In the genomic region with DNA sequence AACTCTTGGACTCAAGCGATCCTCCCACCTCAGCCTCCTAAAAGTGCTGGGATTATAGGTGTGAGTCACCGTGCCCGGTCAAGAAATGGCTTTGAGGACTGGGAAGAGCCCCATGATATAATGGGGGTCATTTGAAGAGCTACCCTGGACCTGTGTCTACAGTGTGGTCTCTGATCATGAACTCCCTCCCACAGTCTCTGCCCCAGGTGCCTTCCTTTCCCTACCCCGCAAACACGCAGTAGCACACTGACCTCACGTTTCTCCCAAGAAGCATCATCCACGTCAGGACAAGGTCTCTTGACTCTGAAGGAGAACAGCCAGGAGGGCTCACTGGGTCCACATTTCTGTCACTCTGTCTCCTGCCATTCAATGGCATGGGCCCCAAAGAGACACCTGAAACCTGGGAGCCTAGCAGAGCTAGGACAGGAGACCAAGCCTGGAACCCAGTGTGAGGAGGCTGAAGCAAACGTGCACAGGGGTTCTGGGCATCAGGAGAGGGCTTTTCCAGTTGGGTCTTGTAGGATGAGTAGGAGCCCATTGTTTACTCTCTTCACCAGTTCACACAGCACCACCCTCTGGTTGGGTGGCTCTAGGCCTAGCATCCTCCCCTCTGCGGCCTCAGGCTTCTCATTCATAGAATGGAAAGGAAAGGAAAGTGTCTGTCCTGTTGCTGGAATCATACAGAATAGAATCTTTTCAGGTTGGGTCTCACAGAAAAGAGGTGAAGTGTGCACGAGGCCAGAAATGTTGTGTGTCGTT, we compare ENCODE assay signal across 32 cellular contexts. TPM values are rescaled to one million over a fixed set of nuclear protein-coding genes. Genes with fewer than 3 reads are reported as not detected.
"Had no signal": no experiment of that assay in that cellular context is flagged by ENCODE, and none has a peak within 500 bp of the region (broad histone marks: within the 10 kb centered on the region; RNA-seq: fewer than 3 reads in every experiment).

No MANE protein-coding gene starts in this region.

- H3K4me3 ChIP-seq: ascending aorta, body of pancreas, Peyer's patch, SJSA1 had no signal

- DNase-seq: activated B cell treated with CpG ODN at 0.5 μM for 24 hours; activated CD4-positive, alpha-beta T cell treated with anti-CD3 and anti-CD28 coated beads for 1 hour; activated CD4-positive, alpha-beta T cell treated with anti-CD3 and anti-CD28 coated beads, Interleukin-2, amount 10 ng/mL, durations not matched to agents 24 days and 14 days; activated CD4-positive, alpha-beta T cell treated with anti-CD3 and anti-CD28 coated beads, Interleukin-2, amount 50 U/mL, for 48 hours; activated CD8-positive, alpha-beta memory T cell treated with anti-CD3 and anti-CD28 coated beads, Interleukin-2, amount 10 ng/mL, durations not matched to agents 7 days and 5 days; activated effector memory CD4-positive, alpha-beta T cell treated with Interleukin-2 at 50 U/mL for 16 hours; activated naive CD4-positive, alpha-beta T cell; activated T-cell treated with anti-CD3 and anti-CD28 coated beads, Interleukin-2, amount 50 U/mL, for 24 hours; body of pancreas; central memory CD4-positive, alpha-beta T cell; KG1; NCI-H1092 treated with DMSO at 0.1 percent for 48 hours; NCI-H1417 treated with DMSO at 0.1 percent for 48 hours; NCI-H1694; NCI-H2029; NCI-H2107; NCI-H2171 treated with DMSO at 0.1 percent for 48 hours; NCI-H345; NCI-H510A; NCI-H526 treated with DMSO at 0.1 percent for 48 hours; NCI-H82; NK-92 treated with Interleukin-12 subunit alpha and Interleukin-12 subunit beta, amount 100 ng/mL, for 24 hours; Peyer's patch; SHP77 had no signal

- H3K9me3 ChIP-seq: ascending aorta, body of pancreas, Peyer's patch had no signal

- H3K27ac Mint-ChIP-seq: activated B cell treated with CpG ODN at 0.5 μM for 24 hours; activated CD4-positive, alpha-beta T cell treated with anti-CD3 and anti-CD28 coated beads, Interleukin-2, amount 10 ng/mL, durations not matched to agents 24 days and 14 days; activated CD8-positive, alpha-beta memory T cell treated with anti-CD3 and anti-CD28 coated beads, Interleukin-2, amount 10 ng/mL, durations not matched to agents 7 days and 5 days; activated naive CD4-positive, alpha-beta T cell treated with anti-CD3 and anti-CD28 coated beads, Interleukin-2, amount 50 U/mL, for 24 hours; activated T-cell treated with anti-CD3 and anti-CD28 coated beads, Interleukin-2, amount 50 U/mL, for 24 hours; activated T-helper 1 cell treated with anti-CD3 and anti-CD28 coated beads, Interleukin-12 subunit alpha, Interleukin-12 subunit beta, Interleukin-2, Interleukin-4 antibody, amounts not matched to agents 30 ng/mL and 10 ng/mL and 1 ng/mL, durations not matched to agents 14 hours and 24 hours and 36 hours; T-helper 2 cell treated with Interferon-gamma antibody and Interleukin-4, amounts not matched to agents 5 μg/mL and 100 μg/mL, for 36 hours had no signal

- H3K4me1 Mint-ChIP-seq: activated B cell treated with CpG ODN at 0.5 μM for 24 hours; activated CD4-positive, alpha-beta T cell treated with anti-CD3 and anti-CD28 coated beads, Interleukin-2, amount 10 ng/mL, durations not matched to agents 24 days and 14 days; activated CD8-positive, alpha-beta memory T cell treated with anti-CD3 and anti-CD28 coated beads, Interleukin-2, amount 10 ng/mL, durations not matched to agents 7 days and 5 days; activated naive CD4-positive, alpha-beta T cell treated with anti-CD3 and anti-CD28 coated beads, Interleukin-2, amount 50 U/mL, for 24 hours had no signal

- H3K27me3 ChIP-seq: ascending aorta, body of pancreas, Peyer's patch, SJSA1 had no signal

- H3K27ac ChIP-seq: ascending aorta, body of pancreas, Peyer's patch, RWPE1, SJSA1 had no signal

- H3K4me3 Mint-ChIP-seq: activated B cell treated with CpG ODN at 0.5 μM for 24 hours; activated CD4-positive, alpha-beta T cell treated with anti-CD3 and anti-CD28 coated beads, Interleukin-2, amount 10 ng/mL, durations not matched to agents 24 days and 14 days; activated CD8-positive, alpha-beta memory T cell treated with anti-CD3 and anti-CD28 coated beads, Interleukin-2, amount 10 ng/mL, durations not matched to agents 7 days and 5 days; activated naive CD4-positive, alpha-beta T cell treated with anti-CD3 and anti-CD28 coated beads, Interleukin-2, amount 50 U/mL, for 24 hours; activated T-cell treated with anti-CD3 and anti-CD28 coated beads, Interleukin-2, amount 50 U/mL, for 24 hours; activated T-helper 1 cell treated with anti-CD3 and anti-CD28 coated beads, Interleukin-12 subunit alpha, Interleukin-12 subunit beta, Interleukin-2, Interleukin-4 antibody, amounts not matched to agents 30 ng/mL and 10 ng/mL and 1 ng/mL, durations not matched to agents 14 hours and 24 hours and 36 hours; T-helper 2 cell treated with Interferon-gamma antibody and Interleukin-4, amounts not matched to agents 5 μg/mL and 100 μg/mL, for 36 hours had no signal

- H3K4me1 ChIP-seq: ascending aorta, body of pancreas, Peyer's patch had no signal

- H3K27me3 Mint-ChIP-seq: activated CD8-positive, alpha-beta memory T cell treated with anti-CD3 and anti-CD28 coated beads, Interleukin-2, amount 10 ng/mL, durations not matched to agents 7 days and 5 days; activated naive CD4-positive, alpha-beta T cell treated with anti-CD3 and anti-CD28 coated beads, Interleukin-2, amount 50 U/mL, for 24 hours; activated T-cell treated with anti-CD3 and anti-CD28 coated beads, Interleukin-2, amount 50 U/mL, for 24 hours had no signal

- ATAC-seq: activated CD8-positive, alpha-beta memory T cell treated with anti-CD3 and anti-CD28 coated beads, Interleukin-2, amount 10 ng/mL, durations not matched to agents 7 days and 5 days; body of pancreas had no signal

- H3K9me3 Mint-ChIP-seq: activated CD4-positive, alpha-beta T cell treated with anti-CD3 and anti-CD28 coated beads, Interleukin-2, amount 10 ng/mL, durations not matched to agents 24 days and 14 days; activated naive CD4-positive, alpha-beta T cell treated with anti-CD3 and anti-CD28 coated beads, Interleukin-2, amount 50 U/mL, for 24 hours; activated T-cell treated with anti-CD3 and anti-CD28 coated beads, Interleukin-2, amount 50 U/mL, for 24 hours; activated T-helper 1 cell treated with anti-CD3 and anti-CD28 coated beads, Interleukin-12 subunit alpha, Interleukin-12 subunit beta, Interleukin-2, Interleukin-4 antibody, amounts not matched to agents 30 ng/mL and 10 ng/mL and 1 ng/mL, durations not matched to agents 14 hours and 24 hours and 36 hours; T-helper 2 cell treated with Interferon-gamma antibody and Interleukin-4, amounts not matched to agents 5 μg/mL and 100 μg/mL, for 36 hours had no signal

- H3K36me3 Mint-ChIP-seq: activated CD8-positive, alpha-beta memory T cell treated with anti-CD3 and anti-CD28 coated beads, Interleukin-2, amount 10 ng/mL, durations not matched to agents 7 days and 5 days; activated naive CD4-positive, alpha-beta T cell treated with anti-CD3 and anti-CD28 coated beads, Interleukin-2, amount 50 U/mL, for 24 hours had no signal

- H3K36me3 ChIP-seq: Peyer's patch, SJSA1 had no signal

RNA-seq across cellular contexts. Expression of a gene that starts 23.0 kb away (rescaled TPM):
- total RNA-seq: activated B cell treated with CpG ODN at 0.5 μM for 24 hours, bronchial epithelial cell, LHCN-M2 had no signal
